ENCODE assay signal across 8 cellular contexts in genomic region chr1:203795382-203796222, GRCh38. TPM values are rescaled to one million over a fixed set of nuclear protein-coding genes. Genes with fewer than 3 reads are reported as not detected.
DNase-seq lines count a peak whose midpoint lies in the region; ATAC-seq and TF ChIP-seq lines count a peak whose summit lies in the region.

TSS of gene ZBED6 (plus strand) at chr1:203795623. CDS start at chr1:203797523, 1,900 bp downstream.
TSS of gene ZC3H11A (plus strand) at chr1:203795623. CDS start at chr1:203817071, 21,448 bp downstream.

- peaks cover 46% of the 10 kb centered on the region for H3K4me1 Mint-ChIP-seq in activated naive CD4-positive, alpha-beta T cell treated with anti-CD3 and anti-CD28 coated beads, Interleukin-2, amount 50 U/mL, for 24 hours

- H3K4me3 Mint-ChIP-seq in activated naive CD4-positive, alpha-beta T cell treated with anti-CD3 and anti-CD28 coated beads, Interleukin-2, amount 50 U/mL, for 24 hours: peak within 1 kb of the TSS; percentile 96

- H3K27me3 Mint-ChIP-seq in activated naive CD4-positive, alpha-beta T cell treated with anti-CD3 and anti-CD28 coated beads, Interleukin-2, amount 50 U/mL, for 24 hours: no peaks in the 10 kb centered on the region

- H3K36me3 Mint-ChIP-seq in activated naive CD4-positive, alpha-beta T cell treated with anti-CD3 and anti-CD28 coated beads, Interleukin-2, amount 50 U/mL, for 24 hours: peaks cover 21% of the 10 kb centered on the region

- peak within 1 kb of the TSS; percentile 82 for H3K27ac ChIP-seq in temporal lobe (ENCODE audit: low read depth, low read length)

- H3K27ac Mint-ChIP-seq in activated naive CD4-positive, alpha-beta T cell treated with anti-CD3 and anti-CD28 coated beads, Interleukin-2, amount 50 U/mL, for 24 hours: peak within 1 kb of the TSS; percentile 97

- H3K9me3 Mint-ChIP-seq in activated naive CD4-positive, alpha-beta T cell treated with anti-CD3 and anti-CD28 coated beads, Interleukin-2, amount 50 U/mL, for 24 hours: no peaks in the 10 kb centered on the region

- ATAC-seq in HG02588 (IDR thresholded peaks at IDR 0.05; ENCODE audit: unreplicated experiment): peak; percentile 97
- ATAC-seq in SK-N-SH treated with all-trans-retinoic acid at 6 μM for 48 hours: peak; percentile 98

- DNase-seq in GM04504 (ENCODE audit: low read depth): peak; percentile 97
- DNase-seq in NCI-H1092 (lab: John Stamatoyannopoulos, UW): peak; percentile 99
- peak; percentile 98 for DNase-seq in globus pallidus (ENCODE audit: low spot score)
- peak; percentile 96 for DNase-seq in occipital lobe (lab: John Stamatoyannopoulos, UW)

TF ChIP-seq in SK-N-SH treated with all-trans-retinoic acid at 6 μM for 48 hours, 23 proteins besides CTCF, POLR2A, EP300 and RAD21:
- TF ChIP-seq ZNF8 (CRISPR knock-in tag; IDR thresholded peaks at IDR 0.05) (no peak), PPARA (CRISPR knock-in tag; IDR thresholded peaks at IDR 0.05; ENCODE audit: borderline replicate concordance) (no peak)
TF ChIP-seq in SK-N-SH treated with all-trans-retinoic acid at 6 μM for 48 hours: peak in this region for 0.

RNA-seq across cellular contexts. Expression of gene ZBED6, which starts in this region (rescaled TPM):
- total RNA-seq in occipital lobe (8.1 TPM), temporal lobe (7.9 TPM)

RNA-seq across cellular contexts. Expression of gene ZC3H11A, which starts in this region (rescaled TPM):
- total RNA-seq in occipital lobe (83.0 TPM), temporal lobe (63.7 TPM)

Comparison
In these comparisons a context has a peak if more than half of its experiments do, and no peak if none do; other contexts are left out.
1. Peak in every context shown above with its lines: DNase-seq, ATAC-seq and H3K27ac ChIP-seq.